26 cellular contexts compared by ENCODE assay signal in the genomic region with DNA sequence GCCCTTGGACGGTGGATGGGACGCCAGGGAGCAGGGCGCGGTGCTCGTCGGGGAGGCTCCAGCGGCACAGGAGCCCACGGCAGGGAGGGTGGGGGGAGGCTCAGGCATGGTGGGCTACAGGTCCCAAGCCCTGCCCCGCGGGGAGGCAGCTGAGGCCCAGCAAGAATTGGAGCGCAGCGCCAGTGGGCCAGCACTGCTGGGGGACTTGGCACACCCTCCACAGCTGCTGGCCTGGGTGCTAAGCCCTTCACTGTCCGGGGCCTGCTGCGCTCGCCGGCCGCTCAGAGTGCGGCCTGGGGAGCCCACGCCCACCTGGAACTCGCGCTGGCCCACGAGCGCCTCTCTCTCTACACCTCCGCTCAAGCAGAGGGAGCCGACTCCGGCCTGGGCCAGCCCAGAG. TPM values are rescaled to one million over a fixed set of nuclear protein-coding genes. Genes with fewer than 3 reads are reported as not detected.
"Had no signal": no experiment of that assay in that cellular context is flagged by ENCODE, and none has a peak within 500 bp of the region (broad histone marks: within the 10 kb centered on the region; RNA-seq: fewer than 3 reads in every experiment).

No MANE protein-coding gene starts in this region.

- DNase-seq: hippocampal formation; left colon; lower lobe of right lung; mammary epithelial cell; mesenchymal stem cell; natural killer cell; nephron progenitor cell; ovary; right lobe of liver; small intestine; spleen; stimulated activated CD4-positive, alpha-beta T cell treated with anti-CD3 and anti-CD28 coated beads, Interleukin-4, amount 100 ng/mL, for 24 hours; stimulated activated naive CD4-positive, alpha-beta T cell; stomach; testis; thyroid gland; transverse colon had no signal

- H3K9me3 ChIP-seq: lower lobe of right lung, ovary, right atrium auricular region, right lobe of liver, testis, thyroid gland, transverse colon, upper lobe of left lung, vagina had no signal

- H3K4me1 ChIP-seq: lower lobe of right lung, neural progenitor cell, right atrium auricular region, right lobe of liver, stomach, testis, thyroid gland, vagina had no signal

- H3K9ac ChIP-seq: neural progenitor cell had no signal

- ATAC-seq: left colon; left lung; natural killer cell; stimulated activated effector memory CD8-positive, alpha-beta T cell treated with anti-CD3 and anti-CD28 coated beads, Interleukin-12 subunit alpha, Interleukin-12 subunit beta, amount 100 ng/mL, for 72 hours had no signal

- H3K4me2 ChIP-seq: neural progenitor cell had no signal

- H2AFZ ChIP-seq: neural progenitor cell had no signal

- H3K27ac ChIP-seq: left lung, lower lobe of right lung, neural progenitor cell, ovary, right atrium auricular region, right lobe of liver, spleen, stomach, testis, thyroid gland, transverse colon, upper lobe of left lung, vagina had no signal

- H3K27me3 ChIP-seq: left lung, neural progenitor cell, ovary, right atrium auricular region, right lobe of liver, spleen, testis, thyroid gland, transverse colon, upper lobe of left lung, vagina had no signal

- FAIRE-seq: keratinocyte, small intestine had no signal

- H3K4me3 ChIP-seq: left lung, lower lobe of right lung, neural progenitor cell, ovary, right atrium auricular region, right lobe of liver, spleen, stomach, thyroid gland, transverse colon, upper lobe of left lung, vagina had no signal

- H3K36me3 ChIP-seq: lower lobe of right lung, neural progenitor cell, ovary, right atrium auricular region, right lobe of liver, stomach, thyroid gland, transverse colon, upper lobe of left lung, vagina had no signal

RNA-seq across cellular contexts. Expression of a gene that starts 8.6 kb away (rescaled TPM):
- total RNA-seq: mammary epithelial cell, progenitor cell of endocrine pancreas, renal cortical epithelial cell had no signal
